19 cellular contexts compared by ENCODE assay signal in genomic region chr2:55459741-55460274, GRCh38.
"Had no signal": no experiment of that assay in that cellular context is flagged by ENCODE, and none has a peak within 500 bp of the region (broad histone marks: within the 10 kb centered on the region; RNA-seq: fewer than 3 reads in every experiment).

No MANE protein-coding gene starts in this region.

- H3K9me3 ChIP-seq: esophagus muscularis mucosa, gastrocnemius medialis, heart right ventricle, neutrophil, right atrium auricular region, sigmoid colon, thoracic aorta, transverse colon had no signal

- H3K4me1 ChIP-seq: esophagus muscularis mucosa, gastrocnemius medialis, heart right ventricle, right atrium auricular region, sigmoid colon, transverse colon had no signal

- H3K4me3 ChIP-seq: esophagus muscularis mucosa, gastrocnemius medialis, heart right ventricle, right atrium auricular region, sigmoid colon, skin epidermis, thoracic aorta, transverse colon had no signal

- FAIRE-seq: endometrium, keratinocyte had no signal

- H3K27ac ChIP-seq: esophagus muscularis mucosa, gastrocnemius medialis, heart right ventricle, neutrophil, right atrium auricular region, sigmoid colon, skin epidermis, thoracic aorta, transverse colon had no signal

- DNase-seq: effector memory CD4-positive, alpha-beta T cell; gastrocnemius medialis; heart right ventricle; left colon; naive thymus-derived CD4-positive, alpha-beta T cell; posterior cingulate gyrus; sigmoid colon; stimulated activated CD4-positive, alpha-beta T cell treated with anti-CD3 and anti-CD28 coated beads, Interleukin-2, amount 100 ng/mL, for 24 hours; stimulated activated CD4-positive, alpha-beta T cell treated with anti-CD3 and anti-CD28 coated beads, Interleukin-4, amount 100 ng/mL, for 4 hours; stimulated activated naive B cell treated with anti-CD40 and anti-IgM and Interleukin-4, amounts not matched to agents 10 μg/mL and 1 μg/mL and 100 μg/mL, for 72 hours; stimulated activated naive CD8-positive, alpha-beta T cell treated with anti-CD3 and anti-CD28 coated beads, Interleukin-15, amount 100 ng/mL, for 72 hours; transverse colon had no signal

- H3K36me3 Mint-ChIP-seq: naive thymus-derived CD4-positive, alpha-beta T cell had no signal

- H3K4me3 Mint-ChIP-seq: naive thymus-derived CD4-positive, alpha-beta T cell; stimulated activated naive B cell treated with anti-CD40 and anti-IgM and Interleukin-4, amounts not matched to agents 10 μg/mL and 1 μg/mL and 100 μg/mL, for 72 hours; stimulated activated naive CD8-positive, alpha-beta T cell treated with anti-CD3 and anti-CD28 coated beads, Interleukin-15, amount 100 ng/mL, for 72 hours had no signal

- H3K27me3 ChIP-seq: esophagus muscularis mucosa, gastrocnemius medialis, neutrophil, right atrium auricular region, sigmoid colon, transverse colon had no signal

- ATAC-seq: gastrocnemius medialis; heart right ventricle; left colon; naive thymus-derived CD4-positive, alpha-beta T cell; stimulated activated naive B cell treated with anti-CD40 and anti-IgM and Interleukin-4, amounts not matched to agents 10 μg/mL and 1 μg/mL and 100 μg/mL, for 72 hours; stimulated activated naive CD8-positive, alpha-beta T cell treated with anti-CD3 and anti-CD28 coated beads, Interleukin-15, amount 100 ng/mL, for 72 hours had no signal

- H3K36me3 ChIP-seq: esophagus muscularis mucosa, gastrocnemius medialis, heart right ventricle, neutrophil, right atrium auricular region, sigmoid colon, thoracic aorta, transverse colon had no signal

- H3K4me1 Mint-ChIP-seq: naive thymus-derived CD4-positive, alpha-beta T cell; stimulated activated naive B cell treated with anti-CD40 and anti-IgM and Interleukin-4, amounts not matched to agents 10 μg/mL and 1 μg/mL and 100 μg/mL, for 72 hours; stimulated activated naive CD8-positive, alpha-beta T cell treated with anti-CD3 and anti-CD28 coated beads, Interleukin-15, amount 100 ng/mL, for 72 hours had no signal

- H3K27ac Mint-ChIP-seq: naive thymus-derived CD4-positive, alpha-beta T cell; stimulated activated naive B cell treated with anti-CD40 and anti-IgM and Interleukin-4, amounts not matched to agents 10 μg/mL and 1 μg/mL and 100 μg/mL, for 72 hours had no signal
